In genomic region chr15:74906193-74906449, GRCh38 we compare ENCODE assay signal across 8 cellular contexts. TPM values are rescaled to one million over a fixed set of nuclear protein-coding genes. Genes with fewer than 3 reads are reported as not detected.
DNase-seq lines count a peak whose midpoint lies in the region; ATAC-seq and TF ChIP-seq lines count a peak whose summit lies in the region.

No MANE protein-coding gene starts in this region.

- H3K4me3 Mint-ChIP-seq in mesothelial cell of epicardium, result peak overlapping the region; percentile 97

- DNase-seq in ecto neural progenitor cell (ENCODE audit: low spot score) (peak; percentile 70), mesothelial cell of epicardium (ENCODE audit: low spot score in 2 of 2, unreplicated experiment in 2 of 2) (no peak), tibial artery (peak in 1 of 2 donors; percentile 24), AG08395 (ENCODE audit: low spot score) (no peak), HPDE6-E6E7 (ENCODE audit: extremely low spot score) (no peak)

- H3K4me1 Mint-ChIP-seq in mesothelial cell of epicardium, result peaks cover 20% of the 10 kb centered on the region

- peaks cover 5 to 35% (median 22%) of the 10 kb centered on the region in 4 donors for H3K4me1 ChIP-seq in tibial artery

- H3K27ac Mint-ChIP-seq in mesothelial cell of epicardium, result peak overlapping the region; percentile 92

- peaks cover 9% of the 10 kb centered on the region for H3K36me3 Mint-ChIP-seq in mesothelial cell of epicardium

- H3K4me3 ChIP-seq in GM12875 (ENCODE audit: low read depth, low read length) (peak overlapping the region; percentile 98), tibial artery (peak overlapping the region; percentile 92 to 94)

- H3K9me3 Mint-ChIP-seq in mesothelial cell of epicardium, result no peaks in the 10 kb centered on the region

- no peaks in the 10 kb centered on the region for H3K27me3 ChIP-seq in tibial artery

- H3K36me3 ChIP-seq in tibial artery, result peaks cover 18 to 36% (median 33%) of the 10 kb centered on the region in 3 donors

- intact Hi-C loops in tibial artery (cut with DNase I; ENCODE audit: low total_unique reads), result loop anchor here (5.0 kb wide), 1 partner anchor 124 kb away; the partner anchor contains the start of gene CSK

- H3K9me3 ChIP-seq in tibial artery, result no peaks in the 10 kb centered on the region

- H3K27me3 Mint-ChIP-seq in mesothelial cell of epicardium (ENCODE audit: low read depth), result no peaks in the 10 kb centered on the region

- ATAC-seq in HG02642 (IDR thresholded peaks at IDR 0.05; ENCODE audit: poor library complexity, unreplicated experiment), result peak; percentile 21
- ATAC-seq in SK-N-SH treated with all-trans-retinoic acid at 6 μM for 48 hours, result peak; percentile 61

- H3K27ac ChIP-seq in tibial artery, result peak overlapping the region; percentile 95 to 97

- no peak for TF ChIP-seq CTCF in GM12875 (IDR thresholded peaks at IDR 0.05; ENCODE audit: borderline replicate concordance, insufficient read depth, low read depth, low read length)
- TF ChIP-seq CTCF in mesothelial cell of epicardium (IDR thresholded peaks at IDR 0.05; ENCODE audit: unreplicated experiment), result no peak
- no peak for TF ChIP-seq CTCF in tibial artery (IDR thresholded peaks at IDR 0.05)

TF ChIP-seq in SK-N-SH treated with all-trans-retinoic acid at 6 μM for 48 hours, 23 proteins besides CTCF, POLR2A, EP300 and RAD21:
- no peak for TF ChIP-seq OSR1 (CRISPR knock-in tag; IDR thresholded peaks at IDR 0.05)
- no peak for TF ChIP-seq ZFP30 (CRISPR knock-in tag; IDR thresholded peaks at IDR 0.05)
- no peak for TF ChIP-seq TSHZ2 (CRISPR knock-in tag; IDR thresholded peaks at IDR 0.05)
- no peak for TF ChIP-seq GLIS3 (CRISPR knock-in tag; IDR thresholded peaks at IDR 0.05)

RNA-seq across cellular contexts. Expression of gene FAM219B, which starts 0.5 kb away (rescaled TPM):
- 73.5 to 91.3 TPM (median 74.1 TPM) in 3 replicates for total RNA-seq in mesothelial cell of epicardium

RNA-seq across cellular contexts. Expression of gene MPI, which starts 16.3 kb away (rescaled TPM):
- 42.0 to 46.4 TPM (median 43.3 TPM) in 3 replicates for total RNA-seq in mesothelial cell of epicardium

RNA-seq across cellular contexts. Expression of gene COX5A, which starts 31.8 kb away (rescaled TPM):
- total RNA-seq in mesothelial cell of epicardium, result 126 to 133 TPM (median 128 TPM) in 3 replicates

RNA-seq across cellular contexts. Expression of gene SCAMP2, which starts 33.0 kb away (rescaled TPM):
- 45.6 to 48.4 TPM (median 48.3 TPM) in 3 replicates for total RNA-seq in mesothelial cell of epicardium

RNA-seq across cellular contexts. Expression of gene RPP25, which starts 50.5 kb away (rescaled TPM):
- 3.3 to 3.8 TPM (median 3.3 TPM) in 3 replicates for total RNA-seq in mesothelial cell of epicardium
